Comparison of ENCODE assay signal across 19 cellular contexts in genomic region chr10:12444981-12445700, GRCh38.
DNase-seq lines count a peak whose midpoint lies in the region; ATAC-seq and TF ChIP-seq lines count a peak whose summit lies in the region.
"Had no signal": no experiment of that assay in that cellular context is flagged by ENCODE, and none has a peak within 500 bp of the region (broad histone marks: within the 10 kb centered on the region; RNA-seq: fewer than 3 reads in every experiment).

No MANE protein-coding gene starts in this region.

- H3K9me2 ChIP-seq in GM23338 (ENCODE audit: insufficient read depth) = peaks cover 13% of the 10 kb centered on the region; the same call in 1 of the 2 replicates

- H3K27me3 Mint-ChIP-seq in GM23338 (ENCODE audit: insufficient read depth, low read depth, poor library complexity) = peaks cover 4% of the 10 kb centered on the region
- no peaks in the 10 kb centered on the region for H3K27me3 Mint-ChIP-seq in activated T-helper 17 cell treated with anti-CD3 and anti-CD28 coated beads, Interleukin-2, amount 50 U/mL, for 72 hours
- H3K27me3 Mint-ChIP-seq: activated naive CD8-positive, alpha-beta T cell treated with anti-CD3 and anti-CD28 coated beads for 36 hours had no signal

- H3K27ac Mint-ChIP-seq in GM23338 = no peak overlapping the region
- peak overlapping the region; percentile 70 for H3K27ac Mint-ChIP-seq in activated T-helper 17 cell treated with anti-CD3 and anti-CD28 coated beads, Interleukin-2, amount 50 U/mL, for 72 hours
- H3K27ac Mint-ChIP-seq: activated naive CD8-positive, alpha-beta T cell treated with anti-CD3 and anti-CD28 coated beads for 36 hours had no signal

- H3K27me3 ChIP-seq in GM23338 (ENCODE audit: insufficient read depth) (no peaks in the 10 kb centered on the region), iPS DF 6.9 (ENCODE audit: control insufficient read depth, insufficient read depth, low read length) (no peaks in the 10 kb centered on the region), thymus (ENCODE audit: control insufficient read depth, insufficient read depth) (no peaks in the 10 kb centered on the region)
- H3K27me3 ChIP-seq: gastroesophageal sphincter, MG63, ovary had no signal

- TF ChIP-seq CTCF in GM23338 (conservative IDR thresholded peaks at IDR 0.05; ENCODE audit: low read depth in 2 of 2) (no peak), GM10266 (IDR thresholded peaks at IDR 0.05; ENCODE audit: control insufficient read depth, insufficient read depth, low read depth, missing control alignments) (no peak)

- peaks cover 11% of the 10 kb centered on the region; the same call in 1 of the 2 replicates for H3K4me1 ChIP-seq in GM23338 (ENCODE audit: insufficient read depth)
- H3K4me1 ChIP-seq in iPS DF 6.9 (ENCODE audit: control insufficient read depth, insufficient read depth, low read length) = no peaks in the 10 kb centered on the region
- peaks cover 12% of the 10 kb centered on the region for H3K4me1 ChIP-seq in thymus (ENCODE audit: control insufficient read depth, insufficient read depth, low read length)

- no peaks in the 10 kb centered on the region for H3K9me3 ChIP-seq in iPS DF 6.9 (ENCODE audit: control insufficient read depth, insufficient read depth, low read length)
- no peaks in the 10 kb centered on the region for H3K9me3 ChIP-seq in thymus (ENCODE audit: control insufficient read depth)
- H3K9me3 ChIP-seq: gastroesophageal sphincter, MG63, ovary had no signal

- peak overlapping the region; percentile 21; the same call in 1 of the 2 replicates for H3K27ac ChIP-seq in GM23338 (ENCODE audit: low read depth)
- H3K27ac ChIP-seq in iPS DF 6.9 (ENCODE audit: low read length) = no peak overlapping the region
- peak overlapping the region; percentile 31 for H3K27ac ChIP-seq in thymus (ENCODE audit: low read depth)

- H3K36me3 ChIP-seq in GM23338 (ENCODE audit: insufficient read depth) = no peaks in the 10 kb centered on the region
- no peaks in the 10 kb centered on the region for H3K36me3 ChIP-seq in iPS DF 6.9 (ENCODE audit: control insufficient read depth, insufficient read depth, low read length)
- no peaks in the 10 kb centered on the region for H3K36me3 ChIP-seq in thymus (ENCODE audit: control insufficient read depth, insufficient read depth)
- H3K36me3 ChIP-seq: gastroesophageal sphincter, MG63, ovary had no signal

- no peaks in the 10 kb centered on the region for H3K9me3 Mint-ChIP-seq in GM23338
- peaks cover 10% of the 10 kb centered on the region for H3K9me3 Mint-ChIP-seq in activated T-helper 17 cell treated with anti-CD3 and anti-CD28 coated beads, Interleukin-2, amount 50 U/mL, for 72 hours
- H3K9me3 Mint-ChIP-seq: activated T-cell treated with anti-CD3 and anti-CD28 coated beads, Interleukin-2, amount 50 U/mL, for 4 hours had no signal

- peaks cover 16% of the 10 kb centered on the region for H3K4me1 Mint-ChIP-seq in GM23338
- H3K4me1 Mint-ChIP-seq in activated T-helper 17 cell treated with anti-CD3 and anti-CD28 coated beads, Interleukin-2, amount 50 U/mL, for 72 hours = peaks cover 22% of the 10 kb centered on the region

- whole genome bisulfite sequencing in iPS DF 6.9 (ENCODE audit: insufficient coverage, insufficient read length) = no CpG with 5 or more reads among the region's 6 CpGs
- 95% methylated on average over 6 of the region's 6 CpGs for WGBS in thymus

- H3K4me3 ChIP-seq in GM23338 = no peak overlapping the region
- H3K4me3 ChIP-seq in iPS DF 6.9 (ENCODE audit: low read length) = no peak overlapping the region
- no peak overlapping the region for H3K4me3 ChIP-seq in thymus (ENCODE audit: low read length)
- H3K4me3 ChIP-seq: gastroesophageal sphincter, MG63, ovary had no signal

- H3K36me3 Mint-ChIP-seq in GM23338 (ENCODE audit: low read depth) = no peaks in the 10 kb centered on the region
- peaks cover 11% of the 10 kb centered on the region for H3K36me3 Mint-ChIP-seq in activated T-helper 17 cell treated with anti-CD3 and anti-CD28 coated beads, Interleukin-2, amount 50 U/mL, for 72 hours (ENCODE audit: low read depth)

- H3K4me2 ChIP-seq in GM23338 = 0 out of 2 replicates have a peak overlapping the region, but pooled peaks have one; percentile 55

- ATAC-seq in GM23338 (peak; percentile 31; the same call in 1 of the 3 replicates), HG03159 (IDR thresholded peaks at IDR 0.05; ENCODE audit: unreplicated experiment) (no peak)
- no peak for ATAC-seq in activated T-helper 17 cell treated with anti-CD3 and anti-CD28 coated beads, Interleukin-2, amount 50 U/mL, for 72 hours (replicated peaks)
- ATAC-seq: activated T-cell treated with anti-CD3 and anti-CD28 coated beads, Interleukin-2, amount 50 U/mL, for 4 hours; esophagus mucosa; gastroesophageal sphincter; HepG2; SK-N-SH treated with all-trans-retinoic acid at 6 μM for 48 hours had no signal

- no peak overlapping the region for H3K4me3 Mint-ChIP-seq in GM23338
- H3K4me3 Mint-ChIP-seq in activated T-helper 17 cell treated with anti-CD3 and anti-CD28 coated beads, Interleukin-2, amount 50 U/mL, for 72 hours = peak overlapping the region; percentile 45
- H3K4me3 Mint-ChIP-seq: activated naive CD8-positive, alpha-beta T cell treated with anti-CD3 and anti-CD28 coated beads for 36 hours; activated T-cell treated with anti-CD3 and anti-CD28 coated beads, Interleukin-2, amount 50 U/mL, for 4 hours had no signal

- no peaks in the 10 kb centered on the region for H3K79me2 ChIP-seq in GM23338 (replicated peaks; ENCODE audit: insufficient read depth)

- peak; percentile 50 for DNase-seq in GM23338 (ENCODE audit: low spot score)
- peak; percentile 4 for DNase-seq in iPS DF 6.9 (ENCODE audit: low read depth, low spot score)
- no peak for DNase-seq in NCI-H2029 (lab: John Stamatoyannopoulos, UW)
- DNase-seq in GM10266 (ENCODE audit: extremely low spot score) = no peak
- DNase-seq: activated CD4-positive, alpha-beta T cell treated with anti-CD3 and anti-CD28 coated beads, Interleukin-2, amount 50 U/mL, for 48 hours; activated naive CD8-positive, alpha-beta T cell treated with anti-CD3 and anti-CD28 coated beads for 36 hours; activated T-cell treated with anti-CD3 and anti-CD28 coated beads, Interleukin-2, amount 50 U/mL, for 4 hours; AML-193; MG63; NCI-H1436 treated with DMSO at 0.1 percent for 48 hours; stimulated activated CD4-positive, alpha-beta T cell treated with anti-CD3 and anti-CD28 coated beads, Interleukin-1b, Interleukin-23, amount 100 ng/mL, for 48 hours had no signal

- no peaks in the 10 kb centered on the region for H4K20me1 ChIP-seq in GM23338 (replicated peaks; ENCODE audit: insufficient read depth)

- no peak overlapping the region for H2AFZ ChIP-seq in GM23338

- no peaks in the 10 kb centered on the region for H3F3A ChIP-seq in GM23338 (replicated peaks; ENCODE audit: low read depth)

TF ChIP-seq in GM23338, 12 proteins besides CTCF, POLR2A, EP300 and RAD21 (continues in another document):
- TF ChIP-seq REST (IDR thresholded peaks at IDR 0.05; ENCODE audit: unreplicated experiment) (no peak), POLR2AphosphoS5 (IDR thresholded peaks at IDR 0.05; ENCODE audit: low read depth) (no peak), NANOG (IDR thresholded peaks at IDR 0.05; ENCODE audit: borderline replicate concordance) (no peak)

Comparison
In these comparisons a context has a peak if more than half of its experiments do, and no peak if none do; other contexts are left out.
1. DNase-seq: peak in GM23338 (single experiment) and iPS DF 6.9 (single experiment); none in NCI-H2029 (single experiment) and GM10266 (single experiment).